14 cellular contexts compared by ENCODE assay signal in the genomic region with DNA sequence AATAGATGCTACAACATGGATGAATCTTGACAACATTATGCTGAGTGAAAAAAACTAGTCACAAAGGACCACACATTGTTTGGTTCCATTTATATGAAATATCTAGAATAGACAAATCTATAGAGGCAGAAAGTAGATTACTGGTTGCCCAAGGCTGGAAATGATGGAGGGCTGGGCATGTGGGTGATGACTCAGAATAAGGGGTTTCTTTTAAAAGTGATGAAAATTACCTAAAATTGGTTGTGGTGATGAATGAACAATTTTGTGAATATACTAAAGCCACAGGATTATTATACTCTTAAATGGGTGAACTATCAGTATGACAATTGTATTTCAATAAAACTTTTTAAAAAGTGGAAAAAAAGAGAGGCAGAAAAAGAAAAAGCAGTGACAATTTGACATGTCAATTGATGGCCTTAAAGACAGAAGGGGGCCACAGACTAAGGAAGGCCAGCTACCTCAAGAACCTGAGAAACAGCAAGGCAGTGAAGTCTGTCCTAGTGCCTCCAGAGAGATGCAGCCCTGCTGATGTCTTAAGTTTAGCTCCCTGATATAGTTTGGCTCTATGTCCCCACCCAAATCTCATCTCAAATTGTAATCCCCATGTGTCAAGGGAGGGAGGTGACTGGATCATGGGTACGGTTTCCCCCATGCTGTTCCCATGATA.
DNase-seq lines count a peak whose midpoint lies in the region; ATAC-seq lines count a peak whose summit lies in the region.
"Had no signal": no experiment of that assay in that cellular context is flagged by ENCODE, and none has a peak within 500 bp of the region (broad histone marks: within the 10 kb centered on the region; RNA-seq: fewer than 3 reads in every experiment).

No MANE protein-coding gene starts in this region.

- H3K9me3 Mint-ChIP-seq in activated T-cell treated with anti-CD3 and anti-CD28 coated beads, Interleukin-2, amount 50 U/mL, for 24 hours: peaks cover 10% of the 10 kb centered on the region

- H3K27me3 Mint-ChIP-seq in activated T-cell treated with anti-CD3 and anti-CD28 coated beads, Interleukin-2, amount 50 U/mL, for 24 hours: no peaks in the 10 kb centered on the region

- H3K4me3 Mint-ChIP-seq in activated T-cell treated with anti-CD3 and anti-CD28 coated beads, Interleukin-2, amount 50 U/mL, for 24 hours: no peak overlapping the region
- H3K4me3 Mint-ChIP-seq: CD14-positive monocyte; CD8-positive, alpha-beta T cell had no signal

- H3K4me1 Mint-ChIP-seq in activated T-cell treated with anti-CD3 and anti-CD28 coated beads, Interleukin-2, amount 50 U/mL, for 24 hours (ENCODE audit: low read depth): peaks cover 18% of the 10 kb centered on the region

- no peaks in the 10 kb centered on the region for H3K36me3 Mint-ChIP-seq in activated T-cell treated with anti-CD3 and anti-CD28 coated beads, Interleukin-2, amount 50 U/mL, for 24 hours (ENCODE audit: low read depth)
- H3K36me3 Mint-ChIP-seq: CD14-positive monocyte; CD8-positive, alpha-beta T cell had no signal

- H3K27ac Mint-ChIP-seq in activated T-cell treated with anti-CD3 and anti-CD28 coated beads, Interleukin-2, amount 50 U/mL, for 24 hours: peak overlapping the region; percentile 54
- H3K27ac Mint-ChIP-seq: CD14-positive monocyte; CD8-positive, alpha-beta T cell had no signal

- peak; percentile 77 for ATAC-seq in stimulated activated naive CD8-positive, alpha-beta T cell treated with anti-CD3 and anti-CD28 coated beads, Interleukin-15, Interleukin-2, amounts not matched to agents 100 U/mL and 50 U/mL, for 24 hours
- ATAC-seq: CD8-positive, alpha-beta T cell had no signal

- DNase-seq in NK-92 treated with Interleukin-12 subunit alpha and Interleukin-12 subunit beta, amount 100 ng/mL, for 24 hours (lab: John Stamatoyannopoulos, UW): peak; percentile 18
- DNase-seq in NK-92 (lab: John Stamatoyannopoulos, UW; ENCODE audit: unreplicated experiment) (no peak), T-helper 9 cell (no peak)
- no peak for DNase-seq in activated T-cell treated with anti-CD3 and anti-CD28 coated beads, Interleukin-2, amount 50 U/mL, for 24 hours
- no peak for DNase-seq in activated T-cell treated with anti-CD3 and anti-CD28 coated beads, Interleukin-2, amount 50 U/mL, for 1 hour
- DNase-seq in stimulated activated CD4-positive, alpha-beta T cell treated with anti-CD3 and anti-CD28 coated beads, Interleukin-15, amount 100 ng/mL, for 24 hours: peak; percentile 17
- DNase-seq in stimulated activated CD4-positive, alpha-beta T cell treated with anti-CD3 and anti-CD28 coated beads, Interleukin-2, amount 100 ng/mL, for 24 hours: no peak
- no peak for DNase-seq in stimulated activated naive CD8-positive, alpha-beta T cell treated with anti-CD3 and anti-CD28 coated beads, Interleukin-15, Interleukin-2, amounts not matched to agents 100 U/mL and 50 U/mL, for 24 hours
- DNase-seq: CD8-positive, alpha-beta T cell; COR-L47; DMS153; DND-41; GDM1 had no signal

Comparison
In these comparisons a context has a peak if more than half of its experiments do, and no peak if none do; other contexts are left out.
1. DNase-seq: peak in NK-92 treated with Interleukin-12 subunit alpha and Interleukin-12 subunit beta, amount 100 ng/mL, for 24 hours (single experiment) and stimulated activated CD4-positive, alpha-beta T cell treated with anti-CD3 and anti-CD28 coated beads, Interleukin-15, amount 100 ng/mL, for 24 hours (single experiment); none in NK-92 (single experiment), activated T-cell treated with anti-CD3 and anti-CD28 coated beads, Interleukin-2, amount 50 U/mL, for 24 hours (single experiment), activated T-cell treated with anti-CD3 and anti-CD28 coated beads, Interleukin-2, amount 50 U/mL, for 1 hour (single experiment), stimulated activated CD4-positive, alpha-beta T cell treated with anti-CD3 and anti-CD28 coated beads, Interleukin-2, amount 100 ng/mL, for 24 hours (0 of 2), stimulated activated naive CD8-positive, alpha-beta T cell treated with anti-CD3 and anti-CD28 coated beads, Interleukin-15, Interleukin-2, amounts not matched to agents 100 U/mL and 50 U/mL, for 24 hours (single experiment) and T-helper 9 cell (single experiment).